In genomic region chrX:135331525-135331924, GRCh38 we compare ENCODE assay signal across 3 cellular contexts.
TF ChIP-seq lines count a peak whose summit lies in the region.

No MANE protein-coding gene starts in this region.

TF ChIP-seq in GM23338, 12 proteins besides CTCF, POLR2A, EP300 and RAD21 (continues in another document):
- TF ChIP-seq CREB1 (CRISPR knock-in tag; IDR thresholded peaks at IDR 0.05; ENCODE audit: low read depth): no peak
- TF ChIP-seq JUNB (IDR thresholded peaks at IDR 0.05; ENCODE audit: unreplicated experiment): no peak
- no peak for TF ChIP-seq EZH2phosphoT487 (IDR thresholded peaks at IDR 0.05; ENCODE audit: unreplicated experiment)
- TF ChIP-seq, protein P1, sequence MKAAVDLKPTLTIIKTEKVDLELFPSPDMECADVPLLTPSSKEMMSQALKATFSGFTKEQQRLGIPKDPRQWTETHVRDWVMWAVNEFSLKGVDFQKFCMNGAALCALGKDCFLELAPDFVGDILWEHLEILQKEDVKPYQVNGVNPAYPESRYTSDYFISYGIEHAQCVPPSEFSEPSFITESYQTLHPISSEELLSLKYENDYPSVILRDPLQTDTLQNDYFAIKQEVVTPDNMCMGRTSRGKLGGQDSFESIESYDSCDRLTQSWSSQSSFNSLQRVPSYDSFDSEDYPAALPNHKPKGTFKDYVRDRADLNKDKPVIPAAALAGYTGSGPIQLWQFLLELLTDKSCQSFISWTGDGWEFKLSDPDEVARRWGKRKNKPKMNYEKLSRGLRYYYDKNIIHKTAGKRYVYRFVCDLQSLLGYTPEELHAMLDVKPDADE (IDR thresholded peaks at IDR 0.05): no peak
- no peak for TF ChIP-seq ZNF462 (CRISPR knock-in tag; IDR thresholded peaks at IDR 0.05)

TF ChIP-seq in WTC11, 78 proteins besides CTCF, POLR2A, EP300 and RAD21 (continues in another document):
- TF ChIP-seq SMAD4 (CRISPR knock-in tag; IDR thresholded peaks at IDR 0.05) (no peak), ZNF281 (CRISPR knock-in tag; IDR thresholded peaks at IDR 0.05) (no peak), ESRRA (CRISPR knock-in tag; IDR thresholded peaks at IDR 0.05; ENCODE audit: borderline replicate concordance) (no peak), NFATC4 (CRISPR knock-in tag; IDR thresholded peaks at IDR 0.05) (no peak), AFF4 (CRISPR knock-in tag; IDR thresholded peaks at IDR 0.05; ENCODE audit: borderline replicate concordance) (no peak), ZNF423 (CRISPR knock-in tag; IDR thresholded peaks at IDR 0.05) (no peak), NR3C1 (CRISPR knock-in tag; conservative IDR thresholded peaks at IDR 0.05; ENCODE audit: low read depth) (no peak), HMGA2 (CRISPR knock-in tag; IDR thresholded peaks at IDR 0.05) (no peak), MYBL2 (CRISPR knock-in tag; IDR thresholded peaks at IDR 0.05) (no peak), SOX15 (CRISPR knock-in tag; IDR thresholded peaks at IDR 0.05) (no peak), MXD4 (CRISPR knock-in tag; IDR thresholded peaks at IDR 0.05; ENCODE audit: borderline replicate concordance) (no peak), ZNF263 (CRISPR knock-in tag; IDR thresholded peaks at IDR 0.05; ENCODE audit: low read depth) (no peak), GTF2I (CRISPR knock-in tag; conservative IDR thresholded peaks at IDR 0.05) (no peak), ZBTB21 (CRISPR knock-in tag; IDR thresholded peaks at IDR 0.05; ENCODE audit: borderline replicate concordance) (no peak), TCF7 (CRISPR knock-in tag; IDR thresholded peaks at IDR 0.05; ENCODE audit: low read depth) (no peak), ZMAT4 (CRISPR knock-in tag; IDR thresholded peaks at IDR 0.05) (no peak)
- TF ChIP-seq, protein P2, sequence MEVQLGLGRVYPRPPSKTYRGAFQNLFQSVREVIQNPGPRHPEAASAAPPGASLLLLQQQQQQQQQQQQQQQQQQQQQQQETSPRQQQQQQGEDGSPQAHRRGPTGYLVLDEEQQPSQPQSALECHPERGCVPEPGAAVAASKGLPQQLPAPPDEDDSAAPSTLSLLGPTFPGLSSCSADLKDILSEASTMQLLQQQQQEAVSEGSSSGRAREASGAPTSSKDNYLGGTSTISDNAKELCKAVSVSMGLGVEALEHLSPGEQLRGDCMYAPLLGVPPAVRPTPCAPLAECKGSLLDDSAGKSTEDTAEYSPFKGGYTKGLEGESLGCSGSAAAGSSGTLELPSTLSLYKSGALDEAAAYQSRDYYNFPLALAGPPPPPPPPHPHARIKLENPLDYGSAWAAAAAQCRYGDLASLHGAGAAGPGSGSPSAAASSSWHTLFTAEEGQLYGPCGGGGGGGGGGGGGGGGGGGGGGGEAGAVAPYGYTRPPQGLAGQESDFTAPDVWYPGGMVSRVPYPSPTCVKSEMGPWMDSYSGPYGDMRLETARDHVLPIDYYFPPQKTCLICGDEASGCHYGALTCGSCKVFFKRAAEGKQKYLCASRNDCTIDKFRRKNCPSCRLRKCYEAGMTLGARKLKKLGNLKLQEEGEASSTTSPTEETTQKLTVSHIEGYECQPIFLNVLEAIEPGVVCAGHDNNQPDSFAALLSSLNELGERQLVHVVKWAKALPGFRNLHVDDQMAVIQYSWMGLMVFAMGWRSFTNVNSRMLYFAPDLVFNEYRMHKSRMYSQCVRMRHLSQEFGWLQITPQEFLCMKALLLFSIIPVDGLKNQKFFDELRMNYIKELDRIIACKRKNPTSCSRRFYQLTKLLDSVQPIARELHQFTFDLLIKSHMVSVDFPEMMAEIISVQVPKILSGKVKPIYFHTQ (CRISPR knock-in tag; IDR thresholded peaks at IDR 0.05): no peak

TF ChIP-seq in H1, 55 proteins besides CTCF, POLR2A, EP300 and RAD21:
- TF ChIP-seq TEAD4 (IDR thresholded peaks at IDR 0.05; ENCODE audit: low read depth, low read length) (0 out of 2 replicates have a peak, but pooled peaks have one; percentile 7), POLR2AphosphoS5 (IDR thresholded peaks at IDR 0.05; ENCODE audit: low read depth, low read length) (no peak), TAF1 (IDR thresholded peaks at IDR 0.05; ENCODE audit: low read depth, low read length) (no peak)
